In genomic region chr11:69928124-69928523, GRCh38 we compare ENCODE assay signal across 23 cellular contexts.
A peak's percentile ranks its signal among the peaks of the same experiment; 100 is the strongest.
DNase-seq lines count a peak whose midpoint lies in the region; ATAC-seq, FAIRE-seq and TF ChIP-seq lines count a peak whose summit lies in the region.
"Had no signal": no experiment of that assay in that cellular context is flagged by ENCODE, and none has a peak within 500 bp of the region (broad histone marks: within the 10 kb centered on the region; RNA-seq: fewer than 3 reads in every experiment).

No MANE protein-coding gene starts in this region.

- no peak overlapping the region for H2AK5ac ChIP-seq in IMR-90 (ENCODE audit: low read depth, low read length)

- H4K20me1 ChIP-seq in BLaER1 (no peaks in the 10 kb centered on the region), IMR-90 (ENCODE audit: insufficient read depth, low read length) (no peaks in the 10 kb centered on the region)

- H3K14ac ChIP-seq in IMR-90 (replicated peaks; ENCODE audit: low read depth, low read length) = no peak overlapping the region

- H3K9me3 ChIP-seq in BLaER1 (no peaks in the 10 kb centered on the region), IMR-90 (ENCODE audit: control insufficient read depth, insufficient read depth, low read length) (peaks cover 6% of the 10 kb centered on the region), kidney (ENCODE audit: control insufficient read depth in 1 of 2, low read length in 2 of 2) (no peaks in the 10 kb centered on the region), sigmoid colon (no peaks in the 10 kb centered on the region), ascending aorta (no peaks in the 10 kb centered on the region), adrenal gland (replicated peaks in 1 of 3) (no peaks in the 10 kb centered on the region)
- H3K9me3 ChIP-seq: SJCRH30 had no signal

- H2BK15ac ChIP-seq in IMR-90 (ENCODE audit: low read depth, low read length) = no peak overlapping the region

- H2BK120ac ChIP-seq in IMR-90 (ENCODE audit: low read depth, low read length) = peak overlapping the region; percentile 16; the same call in 1 of the 2 replicates

- H3K4ac ChIP-seq in IMR-90 (ENCODE audit: low read depth, low read length) = peak overlapping the region; percentile 20; the same call in 1 of the 2 replicates

- H2AFZ ChIP-seq in IMR-90 (replicated peaks; ENCODE audit: low read length, poor library complexity) = no peak overlapping the region

- H3K27ac ChIP-seq in BLaER1 (no peak overlapping the region), IMR-90 (ENCODE audit: insufficient read depth, low read length) (no peak overlapping the region), kidney (ENCODE audit: low read depth in 2 of 2, low read length in 2 of 2) (no peak overlapping the region), sigmoid colon (no peak overlapping the region), ascending aorta (no peak overlapping the region), adrenal gland (no peak overlapping the region)
- H3K27ac ChIP-seq: SJCRH30 had no signal

- H3K9me1 ChIP-seq in IMR-90 (ENCODE audit: insufficient read depth, low read length) = peaks cover 5% of the 10 kb centered on the region; the same call in 1 of the 2 replicates

- TF ChIP-seq POLR2A in IMR-90 (IDR thresholded peaks at IDR 0.05; ENCODE audit: low read depth, low read length) (no peak), sigmoid colon (IDR thresholded peaks at IDR 0.05) (no peak), adrenal gland (IDR thresholded peaks at IDR 0.05) (no peak)

- H3K4me2 ChIP-seq in BLaER1 (peak overlapping the region; percentile 63), IMR-90 (ENCODE audit: low read depth, low read length) (no peak overlapping the region)

- 90% methylated on average over 2 of the region's 8 CpGs; no CpG with 5 or more reads in 1 of the 2 experiments for WGBS in IMR-90 (ENCODE audit: extremely low coverage in 2 of 2, insufficient read length in 1 of 2), 2 experiments
- WGBS in sigmoid colon, 2 donors = 65 to 66% methylated on average over 8 of the region's 8 CpGs
- WGBS in adrenal gland, 4 donors = 54 to 61% (median 57%) methylated on average over 8 of the region's 8 CpGs

- no peak overlapping the region for H3K23ac ChIP-seq in IMR-90 (ENCODE audit: low read depth, low read length)

- in situ Hi-C loops in IMR-90 (cut with MboI; ENCODE audit: low sequenced_read_pairs) = no loop called here

- H2AK9ac ChIP-seq in IMR-90 (replicated peaks; ENCODE audit: low read depth, low read length, poor library complexity) = no peak overlapping the region

- H3K36me3 ChIP-seq in BLaER1 = no peaks in the 10 kb centered on the region
- no peaks in the 10 kb centered on the region for H3K36me3 ChIP-seq in IMR-90 (ENCODE audit: control insufficient read depth, insufficient read depth, low read length)
- no peaks in the 10 kb centered on the region for H3K36me3 ChIP-seq in kidney (ENCODE audit: control insufficient read depth in 1 of 2, insufficient read depth in 2 of 2, low read length in 2 of 2)
- no peaks in the 10 kb centered on the region for H3K36me3 ChIP-seq in sigmoid colon
- H3K36me3 ChIP-seq in ascending aorta = no peaks in the 10 kb centered on the region
- H3K36me3 ChIP-seq in adrenal gland (replicated peaks in 1 of 2) = no peaks in the 10 kb centered on the region
- H3K36me3 ChIP-seq: SJCRH30 had no signal

- H3K4me1 ChIP-seq in BLaER1 (peaks cover 49% of the 10 kb centered on the region), IMR-90 (ENCODE audit: control insufficient read depth, insufficient read depth, low read length) (peaks cover 10% of the 10 kb centered on the region), kidney (ENCODE audit: control insufficient read depth in 1 of 2, insufficient read depth in 1 of 2, low read depth in 1 of 2, low read length in 2 of 2) (peaks cover 0 to 4% of the 10 kb centered on the region in 2 donors), sigmoid colon (peaks cover 0 to 15% (median 11%) of the 10 kb centered on the region in 4 donors), ascending aorta (peaks cover 5 to 13% of the 10 kb centered on the region in 2 donors), adrenal gland (replicated peaks in 1 of 2) (no peaks in the 10 kb centered on the region)
- H3K4me1 ChIP-seq: SJCRH30 had no signal

- POLR2A ChIA-PET in IMR-90 (lab: Charles Lee; ENCODE audit: unreplicated experiment) = no interaction called here

- no peak overlapping the region for H3K9ac ChIP-seq in BLaER1
- no peak overlapping the region for H3K9ac ChIP-seq in IMR-90 (ENCODE audit: low read depth, low read length)
- H3K9ac ChIP-seq in kidney (ENCODE audit: low read length in 2 of 2) = no peak overlapping the region

- H3K27me3 ChIP-seq in BLaER1 = peaks cover 49% of the 10 kb centered on the region
- H3K27me3 ChIP-seq in IMR-90 (ENCODE audit: control insufficient read depth, insufficient read depth, low read length) = peaks cover 16% of the 10 kb centered on the region
- peaks cover 4 to 46% (median 6%) of the 10 kb centered on the region in 3 donors for H3K27me3 ChIP-seq in sigmoid colon
- H3K27me3 ChIP-seq in ascending aorta = no peaks in the 10 kb centered on the region
- peaks cover 13% of the 10 kb centered on the region for H3K27me3 ChIP-seq in adrenal gland

- no peak overlapping the region for H4K8ac ChIP-seq in IMR-90 (ENCODE audit: low read depth in 2 of 2, low read length in 2 of 2)

- ATAC-seq in IMR-90 (ENCODE audit: low read depth) = no peak
- ATAC-seq: PC-3 had no signal

- peak overlapping the region; percentile 25; the same call in 1 of the 2 replicates for H2BK20ac ChIP-seq in IMR-90 (ENCODE audit: low read depth, low read length)

- intact Hi-C loops in IMR-90 (cut with micrococcal nuclease) = no loop called here
- intact Hi-C loops in kidney (cut with DNase I) = loop anchor here (10.0 kb wide), 1 partner anchor 257 kb away; no protein-coding TSS in a partner anchor
- intact Hi-C loops in sigmoid colon (cut with DNase I) = no loop called here
- intact Hi-C loops in ascending aorta (cut with DNase I) = no loop called here
- intact Hi-C loops in adrenal gland (cut with DNase I) = no loop called here

- CTCF ChIA-PET in IMR-90 (lab: Yijun Ruan, JAX) = interaction anchor here (0.6 to 1.0 kb wide), 3 partner anchors 21 to 173 kb away, joined by 3 to 7 read pairs (median 4); no protein-coding TSS in a partner anchor

- H3K79me1 ChIP-seq in IMR-90 (ENCODE audit: low read depth in 1 of 2, low read length in 2 of 2) = no peaks in the 10 kb centered on the region

- no TSS peak for BruUV-seq in IMR-90 (replicated peaks; lab: Mats Ljungman, UMichigan)

- no peak for FAIRE-seq in kidney (lab: Jason Lieb, UNC)

- TF ChIP-seq CTCF in IMR-90 (conservative IDR thresholded peaks at IDR 0.05; ENCODE audit: low read depth, low read length) (no peak), kidney (IDR thresholded peaks at IDR 0.05; ENCODE audit: borderline replicate concordance, extremely low read depth, insufficient read depth) (no peak), sigmoid colon (IDR thresholded peaks at IDR 0.05) (no peak), ascending aorta (IDR thresholded peaks at IDR 0.05) (no peak), adrenal gland (IDR thresholded peaks at IDR 0.05) (no peak)

- H3K56ac ChIP-seq in IMR-90 (ENCODE audit: extremely low read depth, insufficient read depth, low read length) = no peak overlapping the region

- DNase-seq in IMR-90 (no peak), kidney (peak; percentile 39), sigmoid colon (peak; percentile 26), kidney tubule cell (ENCODE audit: low spot score) (no peak), ascending aorta (ENCODE audit: low spot score in 2 of 2) (no peak), adrenal gland (no peak)
- DNase-seq: ACHN; AML-193; CD4-positive, CD25-positive, alpha-beta regulatory T cell; COR-L47; DMS 273 treated with DMSO at 0.1 percent for 48 hours; DND-41; H7; HFFc6; Karpas-422; NCI-H1436 treated with DMSO at 0.1 percent for 48 hours; NCI-H2029 treated with DMSO at 0.1 percent for 48 hours; NCI-H2171; NCI-H526; PC-3; RPMI8226; SJCRH30 had no signal

- TF ChIP-seq RAD21 in IMR-90 (IDR thresholded peaks at IDR 0.05; ENCODE audit: low read length) = no peak

- no peak overlapping the region for H2BK5ac ChIP-seq in IMR-90 (ENCODE audit: low read depth, low read length, poor library complexity, severe bottlenecking)

- no peak overlapping the region for H3K18ac ChIP-seq in IMR-90 (ENCODE audit: low read depth, low read length)

- TF ChIP-seq EP300 in sigmoid colon (IDR thresholded peaks at IDR 0.05) = no peak

- dilution Hi-C loops in IMR-90 (cut with HindIII; ENCODE audit: low sequenced_read_pairs, unreplicated experiment) = no loop called here

- H3K4me3 ChIP-seq in BLaER1 (no peak overlapping the region), IMR-90 (ENCODE audit: insufficient read depth, low read depth, low read length) (no peak overlapping the region), kidney (ENCODE audit: low read length in 2 of 2) (no peak overlapping the region), sigmoid colon (no peak overlapping the region), ascending aorta (no peak overlapping the region), adrenal gland (no peak overlapping the region)
- H3K4me3 ChIP-seq: SJCRH30 had no signal

- no peak overlapping the region for H4K91ac ChIP-seq in IMR-90 (ENCODE audit: insufficient read depth, low read depth, low read length)

- no peak overlapping the region for H4K5ac ChIP-seq in IMR-90 (ENCODE audit: low read depth, low read length)

TF ChIP-seq in IMR-90, 13 proteins besides CTCF, POLR2A, EP300 and RAD21 (continues in another document):
- no peak for TF ChIP-seq FOS (IDR thresholded peaks at IDR 0.05; ENCODE audit: low read depth, low read length)
- TF ChIP-seq CEBPB (IDR thresholded peaks at IDR 0.05; ENCODE audit: low read depth, low read length) = no peak
- TF ChIP-seq USF2 (IDR thresholded peaks at IDR 0.05; ENCODE audit: low read depth, low read length) = no peak
- no peak for TF ChIP-seq MXI1 (IDR thresholded peaks at IDR 0.05; ENCODE audit: borderline replicate concordance, low read depth, low read length)
- TF ChIP-seq MAFK (IDR thresholded peaks at IDR 0.05; ENCODE audit: low read depth, low read length) = no peak
- no peak for TF ChIP-seq SMC3 (IDR thresholded peaks at IDR 0.05; ENCODE audit: low read depth, low read length)
- TF ChIP-seq NFE2L2 (IDR thresholded peaks at IDR 0.05; ENCODE audit: low read depth, low read length) = no peak
- no peak for TF ChIP-seq RFX5 (IDR thresholded peaks at IDR 0.05; ENCODE audit: low read depth, low read length)
- TF ChIP-seq MAZ (IDR thresholded peaks at IDR 0.05; ENCODE audit: borderline replicate concordance, low read depth, low read length) = no peak

Comparison
In these comparisons a context has a peak if more than half of its experiments do, and no peak if none do; other contexts are left out.
1. DNase-seq: peak in kidney (single experiment) and sigmoid colon (single experiment); none in IMR-90 (single experiment), kidney tubule cell (single experiment), ascending aorta (0 of 2) and adrenal gland (0 of 7).